20 cellular contexts compared by ENCODE assay signal in the genomic region with DNA sequence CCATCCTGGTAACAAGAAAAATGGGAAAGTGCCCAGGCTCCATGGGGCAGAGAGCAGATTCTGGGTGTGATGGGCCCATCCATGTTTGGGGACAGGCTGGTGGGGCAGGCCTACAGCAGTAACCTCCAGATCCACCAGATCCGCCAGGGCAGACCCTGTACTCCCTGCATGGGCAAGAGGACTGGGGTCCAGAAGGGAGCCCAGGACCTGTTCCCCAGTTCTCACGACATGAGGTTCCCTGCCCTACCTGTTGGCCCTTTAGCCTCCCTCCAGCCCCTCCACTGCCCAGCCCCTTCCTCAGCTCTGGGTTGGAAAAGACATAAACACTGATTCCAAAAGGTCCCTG. TPM values are rescaled to one million over a fixed set of nuclear protein-coding genes. Genes with fewer than 3 reads are reported as not detected.
DNase-seq lines count a peak whose midpoint lies in the region; ATAC-seq, FAIRE-seq and TF ChIP-seq lines count a peak whose summit lies in the region.
"Had no signal": no experiment of that assay in that cellular context is flagged by ENCODE, and none has a peak within 500 bp of the region (broad histone marks: within the 10 kb centered on the region; RNA-seq: fewer than 3 reads in every experiment).

No MANE protein-coding gene starts in this region.

- H3K4me2 ChIP-seq in BLaER1, result peak overlapping the region; percentile 94

- H3K27ac ChIP-seq in BLaER1, result no peak overlapping the region; the same call in 1 of the 2 replicates
- no peak overlapping the region for H3K27ac ChIP-seq in kidney (ENCODE audit: low read depth in 2 of 2, low read length in 2 of 2)
- H3K27ac ChIP-seq: 22Rv1, C4-2B had no signal

- H3K27me3 Mint-ChIP-seq in chondrocyte (ENCODE audit: low read depth), result no peaks in the 10 kb centered on the region
- H3K27me3 Mint-ChIP-seq in activated T-cell treated with anti-CD3 and anti-CD28 coated beads, Interleukin-2, amount 50 U/mL, for 72 hours (ENCODE audit: low read depth), result no peaks in the 10 kb centered on the region
- H3K27me3 Mint-ChIP-seq: CD4-positive, alpha-beta memory T cell had no signal

- H3K9me3 ChIP-seq in BLaER1, result no peaks in the 10 kb centered on the region
- no peaks in the 10 kb centered on the region for H3K9me3 ChIP-seq in kidney (ENCODE audit: control insufficient read depth in 1 of 2, low read length in 2 of 2)

- no peaks in the 10 kb centered on the region for H3K4me1 Mint-ChIP-seq in chondrocyte (ENCODE audit: low read depth)
- peaks cover 10% of the 10 kb centered on the region for H3K4me1 Mint-ChIP-seq in activated T-cell treated with anti-CD3 and anti-CD28 coated beads, Interleukin-2, amount 50 U/mL, for 72 hours (ENCODE audit: low read depth)

- no peak for TF ChIP-seq POLR2A in H54 (IDR thresholded peaks at IDR 0.05; ENCODE audit: low read depth, low read length)

- no peaks in the 10 kb centered on the region for H3K9me3 Mint-ChIP-seq in chondrocyte (ENCODE audit: low read depth)
- H3K9me3 Mint-ChIP-seq in activated T-cell treated with anti-CD3 and anti-CD28 coated beads, Interleukin-2, amount 50 U/mL, for 72 hours, result no peaks in the 10 kb centered on the region
- H3K9me3 Mint-ChIP-seq: CD4-positive, alpha-beta memory T cell; HFFc6 had no signal

- no peaks in the 10 kb centered on the region for H3K27me3 ChIP-seq in BLaER1

- no peak for ATAC-seq in activated T-cell treated with anti-CD3 and anti-CD28 coated beads, Interleukin-2, amount 50 U/mL, for 72 hours (replicated peaks in 1 of 2)

- H3K9ac ChIP-seq in BLaER1, result no peak overlapping the region
- no peak overlapping the region for H3K9ac ChIP-seq in kidney (ENCODE audit: low read length in 2 of 2)

- no peak overlapping the region for H3K4me3 ChIP-seq in BLaER1
- H3K4me3 ChIP-seq in kidney (ENCODE audit: low read length in 2 of 2), result no peak overlapping the region

- H3K27ac Mint-ChIP-seq in chondrocyte (ENCODE audit: unreplicated experiment), result no peak overlapping the region
- no peak overlapping the region for H3K27ac Mint-ChIP-seq in activated T-cell treated with anti-CD3 and anti-CD28 coated beads, Interleukin-2, amount 50 U/mL, for 72 hours
- H3K27ac Mint-ChIP-seq: HFFc6 had no signal

- H3K4me1 ChIP-seq in BLaER1, result peaks cover 50% of the 10 kb centered on the region
- H3K4me1 ChIP-seq in kidney (ENCODE audit: control insufficient read depth in 1 of 2, insufficient read depth in 1 of 2, low read depth in 1 of 2, low read length in 2 of 2), result peaks cover 0 to 7% of the 10 kb centered on the region in 2 donors

- DNase-seq in SKM-1 treated with dmso at 0.1 percent for 144 hours (lab: John Stamatoyannopoulos, UW; ENCODE audit: unreplicated experiment), result peak; percentile 6
- no peak for DNase-seq in SKM-1 (lab: John Stamatoyannopoulos, UW; ENCODE audit: unreplicated experiment)
- peak; percentile 42 for DNase-seq in chondrocyte (ENCODE audit: low spot score)
- peak; percentile 37 for DNase-seq in kidney
- no peak for DNase-seq in stimulated activated naive CD4-positive, alpha-beta T cell treated with Interleukin-2 at 50 U/mL for 16 hours (lab: John Stamatoyannopoulos, UW)
- no peak for DNase-seq in H54 (ENCODE audit: insufficient read length, low spot score)
- DNase-seq in activated T-cell treated with anti-CD3 and anti-CD28 coated beads, Interleukin-2, amount 50 U/mL, for 72 hours, result no peak
- DNase-seq: CD4-positive, alpha-beta memory T cell; DMS79 treated with DMSO at 0.1 percent for 48 hours; EL; GOT3; HCEC 1CT; HFFc6 had no signal

- H4K20me1 ChIP-seq in BLaER1, result no peaks in the 10 kb centered on the region

- H3K36me3 ChIP-seq in BLaER1, result no peaks in the 10 kb centered on the region
- peaks cover 0 to 2% of the 10 kb centered on the region in 2 donors for H3K36me3 ChIP-seq in kidney (ENCODE audit: control insufficient read depth in 1 of 2, insufficient read depth in 2 of 2, low read length in 2 of 2)

- no peak overlapping the region for H3K4me3 Mint-ChIP-seq in chondrocyte (ENCODE audit: unreplicated experiment)
- H3K4me3 Mint-ChIP-seq in activated T-cell treated with anti-CD3 and anti-CD28 coated beads, Interleukin-2, amount 50 U/mL, for 72 hours, result no peak overlapping the region
- H3K4me3 Mint-ChIP-seq: HFFc6 had no signal

- no peak for TF ChIP-seq CTCF in chondrocyte (IDR thresholded peaks at IDR 0.05)
- no peak for TF ChIP-seq CTCF in kidney (IDR thresholded peaks at IDR 0.05; ENCODE audit: borderline replicate concordance, extremely low read depth, insufficient read depth)

- FAIRE-seq in kidney (lab: Jason Lieb, UNC), result no peak
- FAIRE-seq in H54 (lab: Jason Lieb, UNC), result no peak
- FAIRE-seq: G401.6, GM12891 had no signal

- peaks cover 19% of the 10 kb centered on the region for H3K36me3 Mint-ChIP-seq in chondrocyte (ENCODE audit: low read depth)
- no peaks in the 10 kb centered on the region for H3K36me3 Mint-ChIP-seq in activated T-cell treated with anti-CD3 and anti-CD28 coated beads, Interleukin-2, amount 50 U/mL, for 72 hours (ENCODE audit: insufficient read depth in 2 of 2)
- H3K36me3 Mint-ChIP-seq: CD4-positive, alpha-beta memory T cell had no signal

- intact Hi-C loops in kidney (cut with DNase I), result no loop called here

RNA-seq across cellular contexts. Expression of gene EMX1, which starts 38.7 kb away (rescaled TPM):
- total RNA-seq in chondrocyte (not detected in 3 replicates), kidney (19.6 TPM)
- 132 TPM for polyA plus RNA-seq in kidney (ENCODE audit: insufficient read depth, low read depth, low replicate concordance)
- total RNA-seq in activated T-cell treated with anti-CD3 and anti-CD28 coated beads, Interleukin-2, amount 50 U/mL, for 72 hours, result under 1 TPM; 0.44 to 0.50 TPM
- total RNA-seq: A673; CD4-positive, alpha-beta memory T cell; HFFc6; HT1080 had no signal
- polyA plus RNA-seq: CD4-positive, alpha-beta memory T cell had no signal

Comparison
In these comparisons a context has a peak if more than half of its experiments do, and no peak if none do; other contexts are left out.
1. DNase-seq: peak in SKM-1 treated with dmso at 0.1 percent for 144 hours (single experiment), chondrocyte (single experiment) and kidney (single experiment); none in SKM-1 (single experiment), stimulated activated naive CD4-positive, alpha-beta T cell treated with Interleukin-2 at 50 U/mL for 16 hours (single experiment), H54 (single experiment) and activated T-cell treated with anti-CD3 and anti-CD28 coated beads, Interleukin-2, amount 50 U/mL, for 72 hours (0 of 2).
2. RNA of gene EMX1, which starts 38.7 kb away (total RNA-seq): 19.6 TPM in kidney (single experiment); 0.44 to 0.50 TPM in activated T-cell treated with anti-CD3 and anti-CD28 coated beads, Interleukin-2, amount 50 U/mL, for 72 hours and not detected in chondrocyte; every median in the first group is over 10 times any median in the second.